In genomic region chr11:67631427-67631826, GRCh38 we compare ENCODE assay signal across 13 cellular contexts. TPM values are rescaled to one million over a fixed set of nuclear protein-coding genes. Genes with fewer than 3 reads are reported as not detected.
DNase-seq lines count a peak whose midpoint lies in the region; ATAC-seq, FAIRE-seq and TF ChIP-seq lines count a peak whose summit lies in the region.
"Had no signal": no experiment of that assay in that cellular context is flagged by ENCODE, and none has a peak within 500 bp of the region (broad histone marks: within the 10 kb centered on the region; RNA-seq: fewer than 3 reads in every experiment).

No MANE protein-coding gene starts in this region.

- TF ChIP-seq CTCF in activated B cell treated with CpG ODN at 0.5 μM for 24 hours (IDR thresholded peaks at IDR 0.05) (no peak), left lung (IDR thresholded peaks at IDR 0.05) (no peak), sigmoid colon (IDR thresholded peaks at IDR 0.05) (no peak), smooth muscle cell (IDR thresholded peaks at IDR 0.05; ENCODE audit: borderline replicate concordance, insufficient read depth, poor library complexity, severe bottlenecking) (no peak)

- H3K4me3 Mint-ChIP-seq in T-helper 2 cell treated with Interferon-gamma antibody and Interleukin-4, amounts not matched to agents 5 μg/mL and 100 μg/mL, for 36 hours: peak overlapping the region; percentile 94
- peak overlapping the region; percentile 87 for H3K4me3 Mint-ChIP-seq in activated B cell treated with CpG ODN at 0.5 μM for 24 hours

- peaks cover 0 to 9% of the 10 kb centered on the region in 2 donors for H3K27me3 ChIP-seq in left lung
- no peaks in the 10 kb centered on the region for H3K27me3 ChIP-seq in small intestine (ENCODE audit: control insufficient read depth in 2 of 2, insufficient read depth in 2 of 2, low read length in 2 of 2)
- peaks cover 0 to 5% (median 0%) of the 10 kb centered on the region in 3 donors for H3K27me3 ChIP-seq in sigmoid colon
- no peaks in the 10 kb centered on the region for H3K27me3 ChIP-seq in smooth muscle cell (ENCODE audit: low read depth)

- no peak for TF ChIP-seq POLR2A in sigmoid colon (IDR thresholded peaks at IDR 0.05)

- H3K4me1 Mint-ChIP-seq in T-helper 2 cell treated with Interferon-gamma antibody and Interleukin-4, amounts not matched to agents 5 μg/mL and 100 μg/mL, for 36 hours (ENCODE audit: low read depth): peaks cover 8% of the 10 kb centered on the region
- H3K4me1 Mint-ChIP-seq in activated B cell treated with CpG ODN at 0.5 μM for 24 hours: peaks cover 13% of the 10 kb centered on the region

- FAIRE-seq in small intestine (lab: Jason Lieb, UNC): no peak
- FAIRE-seq: A204.1, RCC 7860 had no signal

- H3K36me3 ChIP-seq in left lung: no peaks in the 10 kb centered on the region
- no peaks in the 10 kb centered on the region for H3K36me3 ChIP-seq in small intestine (ENCODE audit: control insufficient read depth in 2 of 2, insufficient read depth in 2 of 2, low read length in 2 of 2)
- no peaks in the 10 kb centered on the region for H3K36me3 ChIP-seq in sigmoid colon
- no peaks in the 10 kb centered on the region for H3K36me3 ChIP-seq in smooth muscle cell (ENCODE audit: low read depth)

- H3K9me3 ChIP-seq in left lung (no peaks in the 10 kb centered on the region), small intestine (ENCODE audit: control insufficient read depth, low read depth) (no peaks in the 10 kb centered on the region), sigmoid colon (no peaks in the 10 kb centered on the region), smooth muscle cell (replicated peaks; ENCODE audit: low read depth) (no peaks in the 10 kb centered on the region)

- CTCF ChIA-PET in activated B cell treated with CpG ODN at 0.5 μM for 24 hours (lab: Charles Lee): interaction anchor here (0.9 to 3.9 kb wide), 3 partner anchors 15 to 28 kb away, joined by 3 to 43 read pairs (median 26); no protein-coding TSS in a partner anchor

- no peaks in the 10 kb centered on the region for H3K9me3 Mint-ChIP-seq in T-helper 2 cell treated with Interferon-gamma antibody and Interleukin-4, amounts not matched to agents 5 μg/mL and 100 μg/mL, for 36 hours
- H3K9me3 Mint-ChIP-seq in activated B cell treated with CpG ODN at 0.5 μM for 24 hours: no peaks in the 10 kb centered on the region

- no peak overlapping the region for H3K4me3 ChIP-seq in left lung
- H3K4me3 ChIP-seq in small intestine (ENCODE audit: low read depth in 1 of 2, low read length in 2 of 2): no peak overlapping the region
- no peak overlapping the region for H3K4me3 ChIP-seq in sigmoid colon
- H3K4me3 ChIP-seq in smooth muscle cell: no peak overlapping the region

- no peaks in the 10 kb centered on the region for H3K27me3 Mint-ChIP-seq in T-helper 2 cell treated with Interferon-gamma antibody and Interleukin-4, amounts not matched to agents 5 μg/mL and 100 μg/mL, for 36 hours (ENCODE audit: low read depth)
- no peaks in the 10 kb centered on the region for H3K27me3 Mint-ChIP-seq in activated B cell treated with CpG ODN at 0.5 μM for 24 hours

- H3K36me3 Mint-ChIP-seq in T-helper 2 cell treated with Interferon-gamma antibody and Interleukin-4, amounts not matched to agents 5 μg/mL and 100 μg/mL, for 36 hours (ENCODE audit: low read depth): no peaks in the 10 kb centered on the region
- H3K36me3 Mint-ChIP-seq in activated B cell treated with CpG ODN at 0.5 μM for 24 hours (ENCODE audit: low read depth): peaks cover 1% of the 10 kb centered on the region

- no peak for DNase-seq in T-helper 2 cell treated with Interferon-gamma antibody and Interleukin-4, amounts not matched to agents 5 μg/mL and 100 μg/mL, for 36 hours (ENCODE audit: low spot score)
- DNase-seq in T-helper 2 cell (no peak), activated B cell treated with CpG ODN at 0.5 μM for 24 hours (no peak), left lung (peak; percentile 32 to 76), small intestine (peak; percentile 72), sigmoid colon (no peak), smooth muscle cell (lab: John Stamatoyannopoulos, UW; ENCODE audit: unreplicated experiment) (no peak)
- DNase-seq: NCI-H1930 had no signal

- 53 to 70% (median 55%) methylated on average over 7 of the region's 7 CpGs for WGBS in small intestine, 3 donors
- 65 to 77% methylated on average over 7 of the region's 7 CpGs for WGBS in sigmoid colon, 2 donors
- 76% methylated on average over 7 of the region's 7 CpGs for WGBS in smooth muscle cell (ENCODE audit: low lambda C conversion rate)

- H3K27ac Mint-ChIP-seq in T-helper 2 cell treated with Interferon-gamma antibody and Interleukin-4, amounts not matched to agents 5 μg/mL and 100 μg/mL, for 36 hours: no peak overlapping the region
- H3K27ac Mint-ChIP-seq in activated B cell treated with CpG ODN at 0.5 μM for 24 hours: no peak overlapping the region

- H4K20me1 ChIP-seq in smooth muscle cell (ENCODE audit: low read depth): no peaks in the 10 kb centered on the region

- no peaks in the 10 kb centered on the region for H3F3A ChIP-seq in smooth muscle cell (ENCODE audit: low read depth)

- intact Hi-C loops in activated B cell treated with CpG ODN at 0.5 μM for 24 hours (cut with micrococcal nuclease) (loop anchor here (5.0 kb wide), 3 partner anchors 86 to 279 kb away; partner anchors contain the start of genes POLD4, PPP1CA and TBC1D10C), left lung (cut with DNase I) (no loop called here), sigmoid colon (cut with DNase I) (loop anchor here (2.0 kb wide), 2 partner anchors 25 to 27 kb away; partner anchors contain the start of gene NDUFV1)

- no peak overlapping the region for H3K9ac ChIP-seq in smooth muscle cell (ENCODE audit: low read depth)

- ATAC-seq in activated B cell treated with CpG ODN at 0.5 μM for 24 hours (ENCODE audit: low read depth) (no peak), left lung (no peak), GM18867 (IDR thresholded peaks at IDR 0.05; ENCODE audit: unreplicated experiment) (no peak)

- no peak overlapping the region for H2AFZ ChIP-seq in smooth muscle cell (ENCODE audit: low read depth)

- H3K4me1 ChIP-seq in left lung (peaks cover 0 to 20% of the 10 kb centered on the region in 2 donors), small intestine (ENCODE audit: control insufficient read depth in 2 of 2, insufficient read depth in 1 of 2, low read depth in 1 of 2, low read length in 1 of 2) (peaks cover 0 to 11% of the 10 kb centered on the region in 2 donors), sigmoid colon (peaks cover 0 to 29% (median 19%) of the 10 kb centered on the region in 4 donors), smooth muscle cell (ENCODE audit: low read depth) (no peaks in the 10 kb centered on the region)

- no peak overlapping the region for H3K4me2 ChIP-seq in smooth muscle cell

- H3K79me2 ChIP-seq in smooth muscle cell (ENCODE audit: low read depth): no peaks in the 10 kb centered on the region

- POLR2A ChIA-PET in activated B cell treated with CpG ODN at 0.5 μM for 24 hours (lab: Charles Lee): interaction anchor here (3.1 kb wide), 1 partner anchor 47 kb away, joined by 26 read pairs; the partner anchor contains the start of gene GSTP1

- no peak for TF ChIP-seq EP300 in sigmoid colon (IDR thresholded peaks at IDR 0.05)

- H3K27ac ChIP-seq in left lung: no peak overlapping the region
- peak overlapping the region; percentile 90 to 95 for H3K27ac ChIP-seq in small intestine (ENCODE audit: low read depth in 1 of 2, low read length in 1 of 2)
- peak overlapping the region in 2 of 4 donors; percentile 95 to 98 for H3K27ac ChIP-seq in sigmoid colon
- no peak overlapping the region for H3K27ac ChIP-seq in smooth muscle cell (ENCODE audit: low read depth)

RNA-seq across cellular contexts. Expression of gene NUDT8, which starts 1.7 kb away (rescaled TPM):
- total RNA-seq in activated B cell treated with CpG ODN at 0.5 μM for 24 hours: 5.3 and 6.1 TPM in 2 replicates
- 10 to 100 TPM; 10.7 to 18.1 TPM for total RNA-seq in left lung
- polyA plus RNA-seq in small intestine: 10 to 100 TPM; 38.9 to 67.1 (median 52.4) TPM
- total RNA-seq in sigmoid colon: 10 to 100 TPM in 1 of 4 donors, 1 to 10 TPM in 3; 3.6 to 10.9 (median 7.0) TPM
- 10 to 100 TPM; 29.6 to 63.1 (median 51.1) TPM for polyA plus RNA-seq in sigmoid colon
- 0.67 and 9.2 TPM in 2 replicates for total RNA-seq in smooth muscle cell
- polyA plus RNA-seq in smooth muscle cell: 15.6 and 17.6 TPM in 2 replicates

RNA-seq across cellular contexts. Expression of gene TBX10, which starts 8.1 kb away (rescaled TPM):
- not detected in 2 replicates for total RNA-seq in activated B cell treated with CpG ODN at 0.5 μM for 24 hours
- not detected for total RNA-seq in left lung
- 10 to 100 TPM; 14.4 to 69.4 (median 41.4) TPM for polyA plus RNA-seq in small intestine
- not detected for total RNA-seq in sigmoid colon
- 100 to 1,000 TPM in 1 of 3 donors, 10 to 100 TPM in 2; 15.8 to 109 (median 60.6) TPM for polyA plus RNA-seq in sigmoid colon
- total RNA-seq in smooth muscle cell: not detected in 2 replicates
- not detected in 2 replicates for polyA plus RNA-seq in smooth muscle cell
- total RNA-seq: fibroblast of lung, liver had no signal
- polyA plus RNA-seq: fibroblast of lung had no signal

RNA-seq across cellular contexts. Expression of gene ACY3, which starts 19.1 kb away (rescaled TPM):
- total RNA-seq in activated B cell treated with CpG ODN at 0.5 μM for 24 hours: not detected in 2 replicates
- under 1 TPM; 0.29 to 0.61 TPM for total RNA-seq in left lung
- 100 to 1,000 TPM in 2 of 3 donors, 10 to 100 TPM in 1; 36.6 to 271 (median 161) TPM for polyA plus RNA-seq in small intestine
- not detected for total RNA-seq in sigmoid colon
- 10 to 100 TPM; 12.4 to 16.6 (median 16.2) TPM for polyA plus RNA-seq in sigmoid colon
- not detected in 2 replicates for total RNA-seq in smooth muscle cell
- not detected in 2 replicates for polyA plus RNA-seq in smooth muscle cell
- total RNA-seq: fibroblast of lung had no signal
- polyA plus RNA-seq: fibroblast of lung had no signal

RNA-seq across cellular contexts. Expression of gene NDUFV1, which starts 24.7 kb away (rescaled TPM):
- total RNA-seq in activated B cell treated with CpG ODN at 0.5 μM for 24 hours (207 and 221 TPM in 2 replicates), left lung (100 to 1,000 TPM; 136 to 155 TPM), sigmoid colon (100 to 1,000 TPM; 152 to 286 (median 203) TPM), smooth muscle cell (110 and 111 TPM in 2 replicates)
- polyA plus RNA-seq in small intestine (100 to 1,000 TPM; 234 to 361 (median 264) TPM), sigmoid colon (100 to 1,000 TPM; 169 to 268 (median 254) TPM), smooth muscle cell (201 and 207 TPM in 2 replicates)

RNA-seq across cellular contexts. Expression of gene ALDH3B2, which starts 43.0 kb away (rescaled TPM):
- total RNA-seq in activated B cell treated with CpG ODN at 0.5 μM for 24 hours (not detected in 2 replicates), left lung (under 1 TPM; 0.79 to 0.94 TPM), sigmoid colon (not detected), smooth muscle cell (2.6 and 5.0 TPM in 2 replicates)
- polyA plus RNA-seq in small intestine (under 1 TPM in 1 of 3 donors, not detected in 2; 0.12 TPM), sigmoid colon (under 1 TPM in 1 of 3 donors, not detected in 2; 0.38 TPM), smooth muscle cell (0.77 and 3.1 TPM in 2 replicates)
- total RNA-seq: fibroblast of lung, liver had no signal
- polyA plus RNA-seq: fibroblast of lung, liver had no signal

Comparison
In these comparisons a context has a peak if more than half of its experiments do, and no peak if none do; other contexts are left out.
1. DNase-seq: peak in left lung (2 of 2) and small intestine (single experiment); none in T-helper 2 cell treated with Interferon-gamma antibody and Interleukin-4, amounts not matched to agents 5 μg/mL and 100 μg/mL, for 36 hours (single experiment), T-helper 2 cell (0 of 5), activated B cell treated with CpG ODN at 0.5 μM for 24 hours (single experiment), sigmoid colon (single experiment) and smooth muscle cell (single experiment).
2. H3K27ac ChIP-seq: peak in small intestine (2 of 2); none in left lung (0 of 2) and smooth muscle cell (single experiment).
3. intact Hi-C loops: an anchor here in activated B cell treated with CpG ODN at 0.5 μM for 24 hours (5.0 kb wide) and sigmoid colon (2.0 kb wide); none called in left lung.